8 cellular contexts compared by ENCODE assay signal in genomic region chr22:37197451-37198289, GRCh38. TPM values are rescaled to one million over a fixed set of nuclear protein-coding genes. Genes with fewer than 3 reads are reported as not detected.
DNase-seq lines count a peak whose midpoint lies in the region; ATAC-seq, FAIRE-seq and TF ChIP-seq lines count a peak whose summit lies in the region.

No MANE protein-coding gene starts in this region.

- H3K18ac ChIP-seq in H9 (ENCODE audit: insufficient read length, low read depth, low read length) = no peak overlapping the region

- peaks cover 7% of the 10 kb centered on the region for H3K27me3 Mint-ChIP-seq in H9 (ENCODE audit: low read depth)

- H3K23ac ChIP-seq in H9 (ENCODE audit: insufficient read length, low read depth, low read length) = no peak overlapping the region

- H3K4ac ChIP-seq in H9 (ENCODE audit: low read depth, low read length) = no peak overlapping the region

- no peak overlapping the region for H2BK120ac ChIP-seq in H9 (ENCODE audit: low read depth, low read length, poor library complexity, severe bottlenecking)

- peak overlapping the region; percentile 87 for H3K4me2 ChIP-seq in H9 (ENCODE audit: insufficient read depth, insufficient read length, low read length)
- peak overlapping the region; percentile 38 for H3K4me2 ChIP-seq in endothelial cell of umbilical vein (ENCODE audit: insufficient read depth, low read length)
- H3K4me2 ChIP-seq in neural cell (ENCODE audit: low read length) = peak overlapping the region; percentile 68

- H3K79me2 ChIP-seq in H9 (ENCODE audit: insufficient read depth, low read length) = no peaks in the 10 kb centered on the region
- no peaks in the 10 kb centered on the region for H3K79me2 ChIP-seq in endothelial cell of umbilical vein (ENCODE audit: control insufficient read depth, insufficient read depth, low read length)
- no peaks in the 10 kb centered on the region for H3K79me2 ChIP-seq in neural cell (replicated peaks; ENCODE audit: insufficient read depth, low read length)

- H3K23me2 ChIP-seq in H9 (ENCODE audit: insufficient read length, low read depth, low read length, poor library complexity, severe bottlenecking) = peaks cover 5% of the 10 kb centered on the region

- H3K4me1 ChIP-seq in H9 (ENCODE audit: insufficient read depth, low read length) (no peaks in the 10 kb centered on the region; the same call in 1 of the 2 replicates), RWPE2 (ENCODE audit: insufficient read depth, poor library complexity, severe bottlenecking) (peaks cover 30% of the 10 kb centered on the region), endothelial cell of umbilical vein (ENCODE audit: control insufficient read depth, extremely low read depth, insufficient read depth, low read length) (peaks cover 28% of the 10 kb centered on the region)

- ATAC-seq in RWPE2 (ENCODE audit: low read depth) (peak; percentile 59), GM21619 (IDR thresholded peaks at IDR 0.05; ENCODE audit: unreplicated experiment) (no peak), GM21786 (IDR thresholded peaks at IDR 0.05; ENCODE audit: unreplicated experiment) (no peak), HG03025 (IDR thresholded peaks at IDR 0.05; ENCODE audit: low FRiP score, unreplicated experiment) (no peak)

- FAIRE-seq in endothelial cell of umbilical vein (lab: Jason Lieb, UNC) = no peak

- H3K56ac ChIP-seq in H9 (ENCODE audit: insufficient read length, low read depth, low read length) = no peak overlapping the region

- no TSS peak for BruUV-seq in endothelial cell of umbilical vein (replicated peaks; lab: Mats Ljungman, UMichigan)

- H2BK12ac ChIP-seq in H9 (ENCODE audit: insufficient read length, low read depth, low read length) = no peak overlapping the region

- no peak overlapping the region for H4K91ac ChIP-seq in H9 (ENCODE audit: insufficient read length, low read depth, low read length)

- H2AFZ ChIP-seq in H9 (ENCODE audit: low read length) (no peak overlapping the region), endothelial cell of umbilical vein (ENCODE audit: low read depth, low read length) (no peak overlapping the region), neural cell (ENCODE audit: low read depth, low read length) (peak overlapping the region; percentile 27)

- H3K79me1 ChIP-seq in H9 (ENCODE audit: insufficient read depth, low read depth, low read length, poor library complexity, severe bottlenecking) = no peaks in the 10 kb centered on the region

- no peaks in the 10 kb centered on the region for H3F3A ChIP-seq in neural cell (ENCODE audit: insufficient read depth, low read length, poor library complexity, severe bottlenecking)

- H3K9ac ChIP-seq in H9 (ENCODE audit: extremely low read depth, insufficient read length, low read length) (no peak overlapping the region), endothelial cell of umbilical vein (replicated peaks; ENCODE audit: extremely low read depth, insufficient read depth, low read length) (no peak overlapping the region), neural cell (ENCODE audit: low read length) (peak overlapping the region; percentile 93)

- no peak overlapping the region; a peak in 1 of 7 replicates for H3K27ac Mint-ChIP-seq in H9

- no peak for TF ChIP-seq POLR2A in endothelial cell of umbilical vein (IDR thresholded peaks at IDR 0.05; ENCODE audit: low read depth, low read length)

- DNase-seq in H9 (no peak), RWPE2 (ENCODE audit: low spot score) (peak; percentile 94), endothelial cell of umbilical vein (ENCODE audit: low read depth, low spot score) (peak; percentile 35), NOMO-1 (lab: John Stamatoyannopoulos, UW; ENCODE audit: unreplicated experiment in 2 of 2) (no peak)

- no peaks in the 10 kb centered on the region for H4K20me1 ChIP-seq in H9 (ENCODE audit: control insufficient read depth, insufficient read depth, insufficient read length)
- H4K20me1 ChIP-seq in endothelial cell of umbilical vein (replicated peaks; ENCODE audit: control insufficient read depth, extremely low read depth, insufficient read depth, low read length) = no peaks in the 10 kb centered on the region
- no peaks in the 10 kb centered on the region for H4K20me1 ChIP-seq in neural cell (ENCODE audit: insufficient read depth)

- no peak overlapping the region for H2AK5ac ChIP-seq in H9 (ENCODE audit: insufficient read length, low read length)

- H3K4me3 Mint-ChIP-seq in H9 = peak overlapping the region; percentile 79 to 82

- no CpG with 5 or more reads among the region's 12 CpGs for WGBS in H9 (ENCODE audit: extremely low coverage, insufficient read length, low lambda C conversion rate)

- H3K36me3 ChIP-seq in RWPE2 (ENCODE audit: low read depth) (no peaks in the 10 kb centered on the region), endothelial cell of umbilical vein (ENCODE audit: control insufficient read depth in 2 of 2, extremely low read depth in 1 of 2, insufficient read depth in 2 of 2, low read length in 2 of 2) (no peaks in the 10 kb centered on the region), neural cell (ENCODE audit: insufficient read depth, low read length) (no peaks in the 10 kb centered on the region)

- no peak for TF ChIP-seq RAD21 in neural cell (conservative IDR thresholded peaks at IDR 0.05)

- no peak overlapping the region for H3T11ph ChIP-seq in H9 (ENCODE audit: low read length)

- peaks cover 11% of the 10 kb centered on the region in 2 experiments for H3K9me3 Mint-ChIP-seq in H9

- no peak overlapping the region for H3K14ac ChIP-seq in H9 (ENCODE audit: insufficient read depth, low read length)

- no peak overlapping the region for H2BK5ac ChIP-seq in H9 (ENCODE audit: insufficient read length, low read length)

- no peak overlapping the region for H3K27ac ChIP-seq in H9 (ENCODE audit: insufficient read length, low read depth, low read length)
- H3K27ac ChIP-seq in RWPE2 (ENCODE audit: poor library complexity, severe bottlenecking) = peak overlapping the region; percentile 91
- peak overlapping the region; percentile 25 for H3K27ac ChIP-seq in endothelial cell of umbilical vein (ENCODE audit: insufficient read depth, low read depth, low read length)
- H3K27ac ChIP-seq in neural cell (ENCODE audit: low read length) = peak overlapping the region; percentile 89

- no peaks in the 10 kb centered on the region for H3K9me1 ChIP-seq in endothelial cell of umbilical vein (replicated peaks; ENCODE audit: control insufficient read depth, extremely low read depth, insufficient read depth, low read length)

- no peak overlapping the region for H2BK15ac ChIP-seq in H9 (ENCODE audit: low read depth, low read length)

- intact Hi-C loops in endothelial cell of umbilical vein (cut with micrococcal nuclease) = loop anchor here (1.0 to 2.0 kb wide), 5 partner anchors 8 to 415 kb away; no protein-coding TSS in a partner anchor

- no peak overlapping the region for H2BK20ac ChIP-seq in H9 (ENCODE audit: low read depth, low read length, poor library complexity, severe bottlenecking)

- no peak for TF ChIP-seq EP300 in neural cell (conservative IDR thresholded peaks at IDR 0.05; ENCODE audit: poor library complexity, severe bottlenecking)

- H3K27me3 ChIP-seq in H9 (ENCODE audit: insufficient read depth, low read length) (no peaks in the 10 kb centered on the region), RWPE2 (ENCODE audit: insufficient read depth, poor library complexity, severe bottlenecking) (no peaks in the 10 kb centered on the region), endothelial cell of umbilical vein (ENCODE audit: control insufficient read depth in 2 of 2, insufficient read depth in 2 of 2, low read length in 2 of 2) (no peaks in the 10 kb centered on the region), neural cell (ENCODE audit: insufficient read depth, low read depth, low read length) (no peaks in the 10 kb centered on the region)

- no peak overlapping the region for H4K5ac ChIP-seq in H9 (ENCODE audit: insufficient read length, low read depth, low read length)

- H3K9me3 ChIP-seq in H9 (ENCODE audit: control insufficient read depth, low read depth, low read length) (peaks cover 5% of the 10 kb centered on the region), RWPE2 (ENCODE audit: severe bottlenecking) (no peaks in the 10 kb centered on the region), endothelial cell of umbilical vein (replicated peaks; ENCODE audit: control insufficient read depth, insufficient read depth, low read length) (no peaks in the 10 kb centered on the region), neural cell (ENCODE audit: low read length) (no peaks in the 10 kb centered on the region)

- dilution Hi-C loops in endothelial cell of umbilical vein (cut with MboI; ENCODE audit: extremely low pct_ligation_motif_present, low sequenced_read_pairs) = no loop called here

- H3K4me3 ChIP-seq in RWPE2 (ENCODE audit: severe bottlenecking) (peak overlapping the region; percentile 47), endothelial cell of umbilical vein (replicated peaks in 1 of 3; ENCODE audit: insufficient read depth in 1 of 3, low read depth in 1 of 3, low read length in 3 of 3) (no peak overlapping the region), neural cell (ENCODE audit: low read length) (peak overlapping the region; percentile 73)

- CTCF ChIA-PET in endothelial cell of umbilical vein (lab: Charles Lee) = interaction anchor here (0.6 to 5.1 kb wide), 22 partner anchors 9 to 342 kb away, joined by 3 to 69 read pairs (median 4); partner anchors contain the start of gene C1QTNF6

- peaks cover 20 to 42% of the 10 kb centered on the region in 2 experiments for H3K4me1 Mint-ChIP-seq in H9

- H3K9me2 ChIP-seq in neural cell (ENCODE audit: insufficient read depth, low read length) = no peaks in the 10 kb centered on the region

- H3K36me3 Mint-ChIP-seq in H9 (ENCODE audit: insufficient read depth in 1 of 3, low read depth in 3 of 3) = peaks cover 8 to 10% (median 8%) of the 10 kb centered on the region in 3 experiments

- POLR2A ChIA-PET in endothelial cell of umbilical vein (lab: Charles Lee) = interaction anchor here (1.1 kb wide), 1 partner anchor 10 kb away, joined by 3 read pairs; no protein-coding TSS in a partner anchor

- no peak overlapping the region for H4K8ac ChIP-seq in H9 (replicated peaks; ENCODE audit: insufficient read length, low read depth, low read length)

- TF ChIP-seq CTCF in H9 (conservative IDR thresholded peaks at IDR 0.05) (no peak), RWPE2 (IDR thresholded peaks at IDR 0.05; ENCODE audit: poor library complexity, severe bottlenecking) (no peak), endothelial cell of umbilical vein (IDR thresholded peaks at IDR 0.05; ENCODE audit: extremely low read depth in 1 of 2, insufficient read depth in 1 of 2, low read depth in 1 of 2, low read length in 2 of 2) (no peak), neural cell (IDR thresholded peaks at IDR 0.05; ENCODE audit: poor library complexity, severe bottlenecking) (no peak)

RNA-seq across cellular contexts. Expression of gene C1QTNF6, which starts 9.6 kb away (rescaled TPM):
- 3.8 and 5.0 TPM in 2 replicates for total RNA-seq in H9 (2021)
- 27.6 and 31.5 TPM in 2 replicates for total RNA-seq in endothelial cell of umbilical vein
- 20.2 and 23.6 TPM in 2 replicates for polyA plus RNA-seq in endothelial cell of umbilical vein
- 13.0 and 13.9 TPM in 2 replicates for polyA plus RNA-seq in endothelial cell of umbilical vein (2011; cell fraction: cytosol; rRNA removed)
- polyA plus RNA-seq in endothelial cell of umbilical vein (2011; cell fraction: nucleus; rRNA removed) = 21.5 and 22.1 TPM in 2 replicates
- 10.6 and 12.3 TPM in 2 replicates for polyA plus RNA-seq in endothelial cell of umbilical vein (2012)
- 9.3 and 12.7 TPM in 2 replicates for polyA minus RNA-seq in endothelial cell of umbilical vein
- 24.2 TPM for polyA minus RNA-seq in endothelial cell of umbilical vein (2011; cell fraction: cytosol; rRNA and poly(A)+ RNA removed)
- polyA minus RNA-seq in endothelial cell of umbilical vein (2011; cell fraction: nucleus; rRNA and poly(A)+ RNA removed) = 7.0 and 7.6 TPM in 2 replicates
- 5.3 and 7.9 TPM in 2 replicates for polyA plus RNA-seq in neural cell
- polyA minus RNA-seq in neural cell = 4.9 and 5.7 TPM in 2 replicates

RNA-seq across cellular contexts. Expression of gene SSTR3, which starts 14.6 kb away (rescaled TPM):
- total RNA-seq in H9 (2021) (0.68 and 0.72 TPM in 2 replicates), endothelial cell of umbilical vein (not detected in 2 replicates)
- polyA plus RNA-seq in endothelial cell of umbilical vein (not detected in 2 replicates), neural cell (not detected in 2 replicates)
- not detected in 2 replicates for polyA plus RNA-seq in endothelial cell of umbilical vein (2011; cell fraction: cytosol; rRNA removed)
- polyA plus RNA-seq in endothelial cell of umbilical vein (2011; cell fraction: nucleus; rRNA removed) = not detected in 2 replicates
- polyA plus RNA-seq in endothelial cell of umbilical vein (2012) = not detected in 2 replicates
- polyA minus RNA-seq in endothelial cell of umbilical vein (not detected in 2 replicates), neural cell (not detected in 2 replicates)
- polyA minus RNA-seq in endothelial cell of umbilical vein (2011; cell fraction: cytosol; rRNA and poly(A)+ RNA removed) = not detected
- not detected in 2 replicates for polyA minus RNA-seq in endothelial cell of umbilical vein (2011; cell fraction: nucleus; rRNA and poly(A)+ RNA removed)

RNA-seq across cellular contexts. Expression of gene RAC2, which starts 46.4 kb away (rescaled TPM):
- total RNA-seq in H9 (2021) (2.5 and 2.8 TPM in 2 replicates), endothelial cell of umbilical vein (111 and 122 TPM in 2 replicates)
- polyA plus RNA-seq in endothelial cell of umbilical vein (181 and 196 TPM in 2 replicates), neural cell (not detected in 2 replicates)
- polyA plus RNA-seq in endothelial cell of umbilical vein (2011; cell fraction: cytosol; rRNA removed) = 128 and 131 TPM in 2 replicates
- 62.5 and 70.8 TPM in 2 replicates for polyA plus RNA-seq in endothelial cell of umbilical vein (2011; cell fraction: nucleus; rRNA removed)
- 122 and 165 TPM in 2 replicates for polyA plus RNA-seq in endothelial cell of umbilical vein (2012)
- polyA minus RNA-seq in endothelial cell of umbilical vein (92.2 and 107 TPM in 2 replicates), neural cell (not detected in 2 replicates)
- not detected for polyA minus RNA-seq in endothelial cell of umbilical vein (2011; cell fraction: cytosol; rRNA and poly(A)+ RNA removed)
- polyA minus RNA-seq in endothelial cell of umbilical vein (2011; cell fraction: nucleus; rRNA and poly(A)+ RNA removed) = 21.8 and 27.2 TPM in 2 replicates

RNA-seq across cellular contexts. Expression of gene IL2RB, which starts 48.0 kb away (rescaled TPM):
- total RNA-seq in H9 (2021) (0.35 TPM in 2 replicates), endothelial cell of umbilical vein (not detected in 2 replicates)
- polyA plus RNA-seq in endothelial cell of umbilical vein (0.01 and 0.10 TPM in 2 replicates), neural cell (not detected in 2 replicates)
- polyA plus RNA-seq in endothelial cell of umbilical vein (2011; cell fraction: cytosol; rRNA removed) = not detected in 2 replicates
- not detected in 2 replicates for polyA plus RNA-seq in endothelial cell of umbilical vein (2011; cell fraction: nucleus; rRNA removed)
- polyA plus RNA-seq in endothelial cell of umbilical vein (2012) = not detected in 2 replicates
- polyA minus RNA-seq in endothelial cell of umbilical vein (not detected in 2 replicates), neural cell (not detected in 2 replicates)
- not detected for polyA minus RNA-seq in endothelial cell of umbilical vein (2011; cell fraction: cytosol; rRNA and poly(A)+ RNA removed)
- not detected in 2 replicates for polyA minus RNA-seq in endothelial cell of umbilical vein (2011; cell fraction: nucleus; rRNA and poly(A)+ RNA removed)

Comparison
In these comparisons a context has a peak if more than half of its experiments do, and no peak if none do; other contexts are left out.
1. DNase-seq: peak in RWPE2 (single experiment) and endothelial cell of umbilical vein (single experiment); none in H9 (single experiment) and NOMO-1 (0 of 2).
2. H3K4me3 ChIP-seq: peak in RWPE2 (single experiment) and neural cell (single experiment); none in endothelial cell of umbilical vein (0 of 3).
3. RNA of gene RAC2, which starts 46.4 kb away (total RNA-seq): 111 to 122 TPM in endothelial cell of umbilical vein; 2.5 to 2.8 TPM in H9; every median in the first group is over 10 times any median in the second.
4. Peak in every context shown above with its lines, with median percentiles within 50 percentile points of each other: H3K4me2 ChIP-seq.